12 cellular contexts compared by ENCODE assay signal in genomic region chr1:155015527-155016230, GRCh38. TPM values are rescaled to one million over a fixed set of nuclear protein-coding genes. Genes with fewer than 3 reads are reported as not detected.
DNase-seq lines count a peak whose midpoint lies in the region; ATAC-seq and TF ChIP-seq lines count a peak whose summit lies in the region.
"Had no signal": no experiment of that assay in that cellular context is flagged by ENCODE, and none has a peak within 500 bp of the region (broad histone marks: within the 10 kb centered on the region; RNA-seq: fewer than 3 reads in every experiment).

No MANE protein-coding gene starts in this region.

- no peak overlapping the region for H3K4me3 Mint-ChIP-seq in MCF 10A (ENCODE audit: unreplicated experiment)
- H3K4me3 Mint-ChIP-seq in activated T-helper 1 cell treated with anti-CD3 and anti-CD28 coated beads, Interleukin-12 subunit alpha, Interleukin-12 subunit beta, Interleukin-2, Interleukin-4 antibody, amounts not matched to agents 30 ng/mL and 10 ng/mL and 1 ng/mL, durations not matched to agents 14 hours and 24 hours and 36 hours = peak overlapping the region; percentile 69
- H3K4me3 Mint-ChIP-seq in type B pancreatic cell = no peak overlapping the region

- no peak overlapping the region for H2AFZ ChIP-seq in mammary epithelial cell (ENCODE audit: low read depth, low read length)
- H2AFZ ChIP-seq: GM23248 had no signal

- H3K36me3 Mint-ChIP-seq in MCF 10A (ENCODE audit: insufficient read depth, unreplicated experiment) = peaks cover 88% of the 10 kb centered on the region
- H3K36me3 Mint-ChIP-seq in activated T-helper 1 cell treated with anti-CD3 and anti-CD28 coated beads, Interleukin-12 subunit alpha, Interleukin-12 subunit beta, Interleukin-2, Interleukin-4 antibody, amounts not matched to agents 30 ng/mL and 10 ng/mL and 1 ng/mL, durations not matched to agents 14 hours and 24 hours and 36 hours (ENCODE audit: low read depth) = peaks cover 59% of the 10 kb centered on the region
- H3K36me3 Mint-ChIP-seq in type B pancreatic cell = no peaks in the 10 kb centered on the region
- H3K36me3 Mint-ChIP-seq: natural killer cell had no signal

- intact Hi-C loops in MCF 10A (cut with micrococcal nuclease) = loop anchor here (2.0 kb wide), 1 partner anchor 23 kb away; no protein-coding TSS in a partner anchor
- intact Hi-C loops in mammary epithelial cell (cut with micrococcal nuclease) = loop anchor here (5.0 kb wide), 1 partner anchor 533 kb away; no protein-coding TSS in a partner anchor
- intact Hi-C loops in activated T-helper 1 cell treated with anti-CD3 and anti-CD28 coated beads, Interleukin-12 subunit alpha, Interleukin-12 subunit beta, Interleukin-2, Interleukin-4 antibody, amounts not matched to agents 30 ng/mL and 10 ng/mL and 1 ng/mL, durations not matched to agents 14 hours and 24 hours and 36 hours (cut with micrococcal nuclease) = no loop called here

- no peak overlapping the region for H3K27ac ChIP-seq in mammary epithelial cell (ENCODE audit: insufficient read depth, low read depth, low read length)
- H3K27ac ChIP-seq: C4-2B, GM23248 had no signal

- POLR2A ChIA-PET in MCF 10A (lab: Yijun Ruan, JAX) = interaction anchor here (0.6 to 14.0 kb wide), 14 partner anchors 7 to 209 kb away, joined by 3 to 312 read pairs (median 12); partner anchors contain the start of genes ADAM15, CKS1B, DCST1 and DCST2

- CTCF ChIA-PET in MCF 10A (lab: Yijun Ruan, JAX) = interaction anchor here (0.5 to 14.4 kb wide), 14 partner anchors 8 to 152 kb away, joined by 3 to 390 read pairs (median 5); partner anchors contain the start of genes ADAM15, PMVK, PYGO2 and SHC1
- CTCF ChIA-PET in mammary epithelial cell (lab: Charles Lee; ENCODE audit: low non-redundant PET) = interaction anchor here (0.6 kb wide), 1 partner anchor 35 kb away, joined by 5 read pairs; the partner anchor contains the start of gene ADAM15

- no peak overlapping the region for H3K4me2 ChIP-seq in mammary epithelial cell (ENCODE audit: insufficient read depth, low read depth, low read length)

- H3K27ac Mint-ChIP-seq in MCF 10A (ENCODE audit: low read depth, unreplicated experiment) = peak overlapping the region; percentile 80
- peak overlapping the region; percentile 42 for H3K27ac Mint-ChIP-seq in activated T-helper 1 cell treated with anti-CD3 and anti-CD28 coated beads, Interleukin-12 subunit alpha, Interleukin-12 subunit beta, Interleukin-2, Interleukin-4 antibody, amounts not matched to agents 30 ng/mL and 10 ng/mL and 1 ng/mL, durations not matched to agents 14 hours and 24 hours and 36 hours
- H3K27ac Mint-ChIP-seq in type B pancreatic cell = peak overlapping the region; percentile 86

- dilution Hi-C loops in mammary epithelial cell (cut with HindIII; ENCODE audit: low sequenced_read_pairs) = no loop called here

- no peaks in the 10 kb centered on the region for H4K20me1 ChIP-seq in mammary epithelial cell (ENCODE audit: insufficient read depth, low read length)

- H3K4me1 Mint-ChIP-seq in MCF 10A (ENCODE audit: insufficient read depth, unreplicated experiment) = peaks cover 75% of the 10 kb centered on the region
- peaks cover 64% of the 10 kb centered on the region for H3K4me1 Mint-ChIP-seq in activated T-helper 1 cell treated with anti-CD3 and anti-CD28 coated beads, Interleukin-12 subunit alpha, Interleukin-12 subunit beta, Interleukin-2, Interleukin-4 antibody, amounts not matched to agents 30 ng/mL and 10 ng/mL and 1 ng/mL, durations not matched to agents 14 hours and 24 hours and 36 hours (ENCODE audit: low read depth)
- peaks cover 34% of the 10 kb centered on the region for H3K4me1 Mint-ChIP-seq in type B pancreatic cell (ENCODE audit: unreplicated experiment)

- H3K9me3 Mint-ChIP-seq in MCF 10A (ENCODE audit: unreplicated experiment) (no peaks in the 10 kb centered on the region), type B pancreatic cell (no peaks in the 10 kb centered on the region)
- H3K9me3 Mint-ChIP-seq in activated T-helper 1 cell treated with anti-CD3 and anti-CD28 coated beads, Interleukin-12 subunit alpha, Interleukin-12 subunit beta, Interleukin-2, Interleukin-4 antibody, amounts not matched to agents 30 ng/mL and 10 ng/mL and 1 ng/mL, durations not matched to agents 14 hours and 24 hours and 36 hours = no peaks in the 10 kb centered on the region
- H3K9me3 Mint-ChIP-seq: natural killer cell had no signal

- in situ Hi-C loops in mammary epithelial cell (cut with MboI; ENCODE audit: low sequenced_read_pairs in 2 of 2) = loop anchor here in 1 of 2 donors (10.0 kb wide), 1 partner anchor 51 kb away; the partner anchor contains the start of gene PYGO2

- no peak for DNase-seq in MCF 10A (ENCODE audit: unreplicated experiment)
- DNase-seq in mammary epithelial cell = no peak
- DNase-seq in activated T-helper 1 cell treated with anti-CD3 and anti-CD28 coated beads, Interleukin-12 subunit alpha, Interleukin-12 subunit beta, Interleukin-2, Interleukin-4 antibody, amounts not matched to agents 30 ng/mL and 10 ng/mL and 1 ng/mL, durations not matched to agents 14 hours and 24 hours and 36 hours (ENCODE audit: low spot score) = no peak
- DNase-seq in type B pancreatic cell (ENCODE audit: extremely low spot score, unreplicated experiment) = no peak
- DNase-seq in activated effector memory CD4-positive, alpha-beta T cell treated with anti-CD3 and anti-CD28 coated beads, Interleukin-2, amount 50 U/mL, for 16 hours = no peak
- DNase-seq in cerebellar cortex (ENCODE audit: low spot score) = no peak
- DNase-seq: GM23248, natural killer cell, NCI-H146 had no signal

- no peaks in the 10 kb centered on the region for H3K36me3 ChIP-seq in mammary epithelial cell (ENCODE audit: insufficient read depth, low read length)
- H3K36me3 ChIP-seq in mucosa of stomach (ENCODE audit: control insufficient read depth, insufficient read depth, low read length) = peaks cover 31% of the 10 kb centered on the region

- ATAC-seq in GM21737 (IDR thresholded peaks at IDR 0.05; ENCODE audit: unreplicated experiment) = no peak
- ATAC-seq: natural killer cell had no signal

- no peak overlapping the region for H3K9ac ChIP-seq in mammary epithelial cell (ENCODE audit: insufficient read depth, low read length)
- peak overlapping the region; percentile 34 for H3K9ac ChIP-seq in mucosa of stomach (ENCODE audit: low read length)
- H3K9ac ChIP-seq: GM23248 had no signal

- peaks cover 26% of the 10 kb centered on the region for H3K79me2 ChIP-seq in mammary epithelial cell (ENCODE audit: insufficient read depth, low read length)

- no TSS peak for BruUV-seq in MCF 10A (replicated peaks; lab: Mats Ljungman, UMichigan)
- BruUV-seq in mammary epithelial cell (replicated peaks; lab: Mats Ljungman, UMichigan) = no TSS peak

- no peaks in the 10 kb centered on the region for H3K9me3 ChIP-seq in mammary epithelial cell (replicated peaks; ENCODE audit: insufficient read depth, low read length)
- no peaks in the 10 kb centered on the region for H3K9me3 ChIP-seq in mucosa of stomach (ENCODE audit: control insufficient read depth, low read length)

- H3K4me3 ChIP-seq in mammary epithelial cell (replicated peaks in 1 of 3; ENCODE audit: insufficient read depth in 1 of 3, low read depth in 2 of 3, low read length in 3 of 3) = no peak overlapping the region
- no peak overlapping the region for H3K4me3 ChIP-seq in mucosa of stomach (ENCODE audit: low read length)
- H3K4me3 ChIP-seq: GM23248 had no signal

- H3K4me1 ChIP-seq in mammary epithelial cell (ENCODE audit: insufficient read depth, low read length) (peaks cover 33% of the 10 kb centered on the region), mucosa of stomach (ENCODE audit: control insufficient read depth, insufficient read depth, low read length) (peaks cover 69% of the 10 kb centered on the region)

- 100% methylated on average over 5 of the region's 16 CpGs for WGBS in mammary epithelial cell (ENCODE audit: low coverage, missing lambda C conversion rate)

- H3K27me3 ChIP-seq in mammary epithelial cell (ENCODE audit: insufficient read depth, low read length) (no peaks in the 10 kb centered on the region), mucosa of stomach (ENCODE audit: control insufficient read depth, insufficient read depth, low read length) (no peaks in the 10 kb centered on the region)

- no peaks in the 10 kb centered on the region for H3K27me3 Mint-ChIP-seq in MCF 10A (ENCODE audit: insufficient read depth, unreplicated experiment)
- no peaks in the 10 kb centered on the region for H3K27me3 Mint-ChIP-seq in activated T-helper 1 cell treated with anti-CD3 and anti-CD28 coated beads, Interleukin-12 subunit alpha, Interleukin-12 subunit beta, Interleukin-2, Interleukin-4 antibody, amounts not matched to agents 30 ng/mL and 10 ng/mL and 1 ng/mL, durations not matched to agents 14 hours and 24 hours and 36 hours (ENCODE audit: insufficient read depth)
- no peaks in the 10 kb centered on the region for H3K27me3 Mint-ChIP-seq in type B pancreatic cell

- TF ChIP-seq CTCF in MCF 10A (IDR thresholded peaks at IDR 0.05; ENCODE audit: unreplicated experiment) (no peak), mammary epithelial cell (conservative IDR thresholded peaks at IDR 0.05 in 1 of 2, IDR thresholded peaks at IDR 0.05 in 1 of 2; ENCODE audit: extremely low read depth in 1 of 2, insufficient read depth in 1 of 2, low read depth in 1 of 2, low read length in 2 of 2) (no peak), type B pancreatic cell (conservative IDR thresholded peaks at IDR 0.05) (no peak)

RNA-seq across cellular contexts. Expression of gene ZBTB7B, which starts 13.1 kb away (rescaled TPM):
- total RNA-seq in MCF 10A (2022) = 169 and 175 TPM in 2 replicates
- total RNA-seq in mammary epithelial cell = 10 to 100 TPM; 33.0 to 51.9 TPM
- 22.2 TPM for polyA plus RNA-seq in mammary epithelial cell
- 17.8 TPM for polyA minus RNA-seq in mammary epithelial cell
- total RNA-seq in activated T-helper 1 cell treated with anti-CD3 and anti-CD28 coated beads, Interleukin-12 subunit alpha, Interleukin-12 subunit beta, Interleukin-2, Interleukin-4 antibody, amounts not matched to agents 30 ng/mL and 10 ng/mL and 1 ng/mL, durations not matched to agents 14 hours and 24 hours and 36 hours = 166 and 172 TPM in 2 replicates
- 38.1 and 75.9 TPM in 2 replicates for total RNA-seq in type B pancreatic cell (ENCODE audit: low replicate concordance)

RNA-seq across cellular contexts. Expression of gene DCST2, which starts 17.9 kb away (rescaled TPM):
- 0.91 and 1.8 TPM in 2 replicates for total RNA-seq in MCF 10A (2022)
- total RNA-seq in mammary epithelial cell = under 1 TPM; 0.33 to 0.66 TPM
- polyA plus RNA-seq in mammary epithelial cell = 0.15 TPM
- not detected for polyA minus RNA-seq in mammary epithelial cell
- 0.26 and 0.27 TPM in 2 replicates for total RNA-seq in activated T-helper 1 cell treated with anti-CD3 and anti-CD28 coated beads, Interleukin-12 subunit alpha, Interleukin-12 subunit beta, Interleukin-2, Interleukin-4 antibody, amounts not matched to agents 30 ng/mL and 10 ng/mL and 1 ng/mL, durations not matched to agents 14 hours and 24 hours and 36 hours
- total RNA-seq in type B pancreatic cell (ENCODE audit: low replicate concordance) = 1.6 and 2.4 TPM in 2 replicates
- total RNA-seq: GM23248 had no signal

RNA-seq across cellular contexts. Expression of gene DCST1, which starts 17.9 kb away (rescaled TPM):
- total RNA-seq in MCF 10A (2022) = 0.21 and 0.42 TPM in 2 replicates
- not detected for total RNA-seq in mammary epithelial cell
- polyA plus RNA-seq in mammary epithelial cell = not detected
- polyA minus RNA-seq in mammary epithelial cell = not detected
- not detected in 2 replicates for total RNA-seq in activated T-helper 1 cell treated with anti-CD3 and anti-CD28 coated beads, Interleukin-12 subunit alpha, Interleukin-12 subunit beta, Interleukin-2, Interleukin-4 antibody, amounts not matched to agents 30 ng/mL and 10 ng/mL and 1 ng/mL, durations not matched to agents 14 hours and 24 hours and 36 hours
- total RNA-seq in type B pancreatic cell (ENCODE audit: low replicate concordance) = not detected in 2 replicates
- total RNA-seq: GM23248 had no signal
- polyA plus RNA-seq: GM23248 had no signal

RNA-seq across cellular contexts. Expression of gene LENEP, which starts 22.3 kb away (rescaled TPM):
- 0.83 TPM in 1 of 2 replicates, not detected in the other for total RNA-seq in MCF 10A (2022)
- total RNA-seq in mammary epithelial cell = 1 to 10 TPM in 1 of 2 donors, under 1 TPM in 1; 0.82 to 1.5 TPM
- polyA plus RNA-seq in mammary epithelial cell = 0.16 TPM
- polyA minus RNA-seq in mammary epithelial cell = not detected
- 1.5 and 1.8 TPM in 2 replicates for total RNA-seq in activated T-helper 1 cell treated with anti-CD3 and anti-CD28 coated beads, Interleukin-12 subunit alpha, Interleukin-12 subunit beta, Interleukin-2, Interleukin-4 antibody, amounts not matched to agents 30 ng/mL and 10 ng/mL and 1 ng/mL, durations not matched to agents 14 hours and 24 hours and 36 hours
- 0.52 and 1.1 TPM in 2 replicates for total RNA-seq in type B pancreatic cell (ENCODE audit: low replicate concordance)
- total RNA-seq: GM23248, natural killer cell had no signal
- polyA plus RNA-seq: GM23248 had no signal

RNA-seq across cellular contexts. Expression of gene FLAD1, which starts 32.5 kb away (rescaled TPM):
- total RNA-seq in MCF 10A (2022) (65.4 and 91.1 TPM in 2 replicates), mammary epithelial cell (10 to 100 TPM; 46.4 to 58.5 TPM), type B pancreatic cell (ENCODE audit: low replicate concordance) (51.4 and 59.0 TPM in 2 replicates)
- polyA plus RNA-seq in mammary epithelial cell = 54.2 TPM
- 43.1 TPM for polyA minus RNA-seq in mammary epithelial cell
- 69.2 and 74.3 TPM in 2 replicates for total RNA-seq in activated T-helper 1 cell treated with anti-CD3 and anti-CD28 coated beads, Interleukin-12 subunit alpha, Interleukin-12 subunit beta, Interleukin-2, Interleukin-4 antibody, amounts not matched to agents 30 ng/mL and 10 ng/mL and 1 ng/mL, durations not matched to agents 14 hours and 24 hours and 36 hours
